ENCODE assay signal across 18 cellular contexts in genomic region chr18:46095532-46095931, GRCh38. TPM values are rescaled to one million over a fixed set of nuclear protein-coding genes. Genes with fewer than 3 reads are reported as not detected.
DNase-seq lines count a peak whose midpoint lies in the region; ATAC-seq and TF ChIP-seq lines count a peak whose summit lies in the region.
"Had no signal": no experiment of that assay in that cellular context is flagged by ENCODE, and none has a peak within 500 bp of the region (broad histone marks: within the 10 kb centered on the region; RNA-seq: fewer than 3 reads in every experiment).

No MANE protein-coding gene starts in this region.

- no peaks in the 10 kb centered on the region for H3K27me3 ChIP-seq in right atrium auricular region
- no peaks in the 10 kb centered on the region for H3K27me3 ChIP-seq in right cardiac atrium (ENCODE audit: control insufficient read depth, insufficient read depth)
- no peaks in the 10 kb centered on the region for H3K27me3 ChIP-seq in Karpas-422 (ENCODE audit: low read length)
- H3K27me3 ChIP-seq: neutrophil, thyroid gland had no signal

- H3K4me2 ChIP-seq in Karpas-422 (ENCODE audit: low read depth, low read length, poor library complexity, severe bottlenecking): no peak overlapping the region

- no peak overlapping the region for H3K27ac Mint-ChIP-seq in T-helper 17 cell
- H3K27ac Mint-ChIP-seq in stimulated activated effector memory CD8-positive, alpha-beta T cell treated with anti-CD3 and anti-CD28 coated beads, Interleukin-12 subunit alpha, Interleukin-12 subunit beta, amount 100 ng/mL, for 72 hours: peak overlapping the region; percentile 96

- peaks cover 27% of the 10 kb centered on the region for H3K4me1 Mint-ChIP-seq in T-helper 17 cell
- peaks cover 27% of the 10 kb centered on the region for H3K4me1 Mint-ChIP-seq in stimulated activated effector memory CD8-positive, alpha-beta T cell treated with anti-CD3 and anti-CD28 coated beads, Interleukin-12 subunit alpha, Interleukin-12 subunit beta, amount 100 ng/mL, for 72 hours

- H4K20me1 ChIP-seq in Karpas-422 (ENCODE audit: insufficient read depth, low read depth, low read length): peaks cover 8% of the 10 kb centered on the region; the same call in 1 of the 2 replicates

- H2AFZ ChIP-seq in Karpas-422 (ENCODE audit: low read length): no peak overlapping the region

- intact Hi-C loops in Right ventricle myocardium inferior (cut with DNase I) (no loop called here), right cardiac atrium (cut with DNase I) (no loop called here)

- H3K9me3 Mint-ChIP-seq in stimulated activated effector memory CD8-positive, alpha-beta T cell treated with anti-CD3 and anti-CD28 coated beads, Interleukin-12 subunit alpha, Interleukin-12 subunit beta, amount 100 ng/mL, for 72 hours: no peaks in the 10 kb centered on the region

- TF ChIP-seq CTCF in right atrium auricular region (IDR thresholded peaks at IDR 0.05): no peak

- peaks cover 79% of the 10 kb centered on the region for H3K79me2 ChIP-seq in Karpas-422 (ENCODE audit: low read length)

- DNase-seq in right atrium auricular region (ENCODE audit: low spot score) (no peak), Right ventricle myocardium inferior (ENCODE audit: missing footprints) (no peak), T-helper 17 cell (no peak), right cardiac atrium (no peak), NOMO-1 (lab: John Stamatoyannopoulos, UW; ENCODE audit: unreplicated experiment in 2 of 2) (no peak), Karpas-422 (no peak), A172 (ENCODE audit: low spot score) (no peak)
- no peak for DNase-seq in stimulated activated effector memory CD8-positive, alpha-beta T cell treated with anti-CD3 and anti-CD28 coated beads, Interleukin-12 subunit alpha, Interleukin-12 subunit beta, amount 100 ng/mL, for 72 hours (ENCODE audit: low spot score in 2 of 2)
- DNase-seq: activated CD4-positive, alpha-beta T cell treated with anti-CD3 and anti-CD28 coated beads, Interleukin-2, amount 50 U/mL, for 4 hours; activated effector memory CD4-positive, alpha-beta T cell treated with Interleukin-2 at 50 U/mL for 16 hours; aorta; islet precursor cell; mesendoderm; NCI-H2029; NCI-H510A; stimulated activated CD4-positive, alpha-beta T cell treated with anti-CD3 and anti-CD28 coated beads, Interleukin-4, amount 100 ng/mL, for 1 hour; thyroid gland had no signal

- H3K27ac ChIP-seq in right atrium auricular region (peak overlapping the region in 1 of 2 donors; percentile 97), right cardiac atrium (ENCODE audit: low read length) (no peak overlapping the region), Karpas-422 (ENCODE audit: low read length) (no peak overlapping the region)
- H3K27ac ChIP-seq: neutrophil, thyroid gland had no signal

- H3K9me3 ChIP-seq in right atrium auricular region: no peaks in the 10 kb centered on the region
- H3K9me3 ChIP-seq in T-helper 17 cell (ENCODE audit: control insufficient read depth, low read length, poor library complexity, severe bottlenecking): no peaks in the 10 kb centered on the region
- no peaks in the 10 kb centered on the region for H3K9me3 ChIP-seq in right cardiac atrium (ENCODE audit: control insufficient read depth, low read length)
- H3K9me3 ChIP-seq in Karpas-422 (ENCODE audit: low read length): no peaks in the 10 kb centered on the region
- H3K9me3 ChIP-seq: neutrophil, thyroid gland had no signal

- H3K4me3 ChIP-seq in right atrium auricular region (peak overlapping the region; percentile 89 to 100), right cardiac atrium (ENCODE audit: low read length) (peak overlapping the region; percentile 18), Karpas-422 (ENCODE audit: low read length) (no peak overlapping the region)
- H3K4me3 ChIP-seq: thyroid gland had no signal

- no peak overlapping the region for H3K9ac ChIP-seq in Karpas-422 (ENCODE audit: low read length)

- H3K36me3 Mint-ChIP-seq in T-helper 17 cell (ENCODE audit: low read depth): peaks cover 5% of the 10 kb centered on the region
- peaks cover 72% of the 10 kb centered on the region for H3K36me3 Mint-ChIP-seq in stimulated activated effector memory CD8-positive, alpha-beta T cell treated with anti-CD3 and anti-CD28 coated beads, Interleukin-12 subunit alpha, Interleukin-12 subunit beta, amount 100 ng/mL, for 72 hours

- H3K36me3 ChIP-seq in right atrium auricular region: peaks cover 51% of the 10 kb centered on the region
- peaks cover 42% of the 10 kb centered on the region for H3K36me3 ChIP-seq in Karpas-422 (ENCODE audit: insufficient read depth, low read length)

- peak overlapping the region; percentile 96 for H3K4me3 Mint-ChIP-seq in T-helper 17 cell
- peak overlapping the region; percentile 87 for H3K4me3 Mint-ChIP-seq in stimulated activated effector memory CD8-positive, alpha-beta T cell treated with anti-CD3 and anti-CD28 coated beads, Interleukin-12 subunit alpha, Interleukin-12 subunit beta, amount 100 ng/mL, for 72 hours

- no peaks in the 10 kb centered on the region for H3K27me3 Mint-ChIP-seq in T-helper 17 cell

- ATAC-seq in Right ventricle myocardium inferior (no peak), T-helper 17 cell (no peak), right cardiac atrium (no peak)
- no peak for ATAC-seq in stimulated activated effector memory CD8-positive, alpha-beta T cell treated with anti-CD3 and anti-CD28 coated beads, Interleukin-12 subunit alpha, Interleukin-12 subunit beta, amount 100 ng/mL, for 72 hours

- peaks cover 0 to 55% of the 10 kb centered on the region in 2 donors for H3K4me1 ChIP-seq in right atrium auricular region
- peaks cover 2% of the 10 kb centered on the region for H3K4me1 ChIP-seq in right cardiac atrium (ENCODE audit: control insufficient read depth, insufficient read depth, low read length)
- H3K4me1 ChIP-seq in Karpas-422 (ENCODE audit: low read length): peaks cover 22% of the 10 kb centered on the region

- no peaks in the 10 kb centered on the region for H3K9me2 ChIP-seq in Karpas-422 (replicated peaks; ENCODE audit: insufficient read depth, low read length)

- 88% methylated on average over 10 of the region's 10 CpGs for WGBS in right cardiac atrium

RNA-seq across cellular contexts. Expression of gene ATP5F1A, which starts 2.6 kb away (rescaled TPM):
- total RNA-seq in right atrium auricular region (1,000 to 10,000 TPM in 1 of 2 donors, 100 to 1,000 TPM in 1; 785 to 1,543 TPM), Right ventricle myocardium inferior (1,797 TPM), T-helper 17 cell (100 to 1,000 TPM; 171 to 200 TPM), right cardiac atrium (1,000 to 10,000 TPM; 1,050 to 1,210 (median 1,148) TPM)
- polyA plus RNA-seq in right cardiac atrium: 1,401 TPM
- total RNA-seq in Karpas-422 (2014; rRNA removed; shearing (Covaris generic); ENCODE audit: low replicate concordance): 417 and 563 TPM in 2 replicates
- 463 and 550 TPM in 2 replicates for total RNA-seq in A172 (2014; rRNA removed; shearing (Covaris generic))

RNA-seq across cellular contexts. Expression of gene HAUS1, which starts 8.7 kb away (rescaled TPM):
- 10 to 100 TPM; 12.5 to 16.8 TPM for total RNA-seq in right atrium auricular region
- total RNA-seq in Right ventricle myocardium inferior: 7.1 TPM
- 10 to 100 TPM; 14.9 to 15.8 TPM for total RNA-seq in T-helper 17 cell
- total RNA-seq in right cardiac atrium: 10 to 100 TPM in 1 of 4 donors, 1 to 10 TPM in 3; 8.8 to 13.0 (median 9.2) TPM
- 15.0 TPM for polyA plus RNA-seq in right cardiac atrium
- 30.9 and 46.3 TPM in 2 replicates for total RNA-seq in Karpas-422 (2014; rRNA removed; shearing (Covaris generic); ENCODE audit: low replicate concordance)
- total RNA-seq in A172 (2014; rRNA removed; shearing (Covaris generic)): 45.4 and 50.3 TPM in 2 replicates

RNA-seq across cellular contexts. Expression of gene PSTPIP2, which starts 23.5 kb away (rescaled TPM):
- total RNA-seq in right atrium auricular region: 1 to 10 TPM; 3.4 to 3.9 TPM
- 2.0 TPM for total RNA-seq in Right ventricle myocardium inferior
- total RNA-seq in T-helper 17 cell: 10 to 100 TPM; 13.1 to 15.8 TPM
- total RNA-seq in right cardiac atrium: 1 to 10 TPM; 2.0 to 4.0 (median 2.5) TPM
- polyA plus RNA-seq in right cardiac atrium: 1.5 TPM
- not detected in 2 replicates for total RNA-seq in Karpas-422 (2014; rRNA removed; shearing (Covaris generic); ENCODE audit: low replicate concordance)
- total RNA-seq in A172 (2014; rRNA removed; shearing (Covaris generic)): 2.8 and 3.9 TPM in 2 replicates
